Comparison of ENCODE assay signal across 8 cellular contexts in genomic region chr14:104687601-104688504, GRCh38. TPM values are rescaled to one million over a fixed set of nuclear protein-coding genes. Genes with fewer than 3 reads are reported as not detected.
A peak's percentile ranks its signal among the peaks of the same experiment; 100 is the strongest.
DNase-seq lines count a peak whose midpoint lies in the region; ATAC-seq, FAIRE-seq and TF ChIP-seq lines count a peak whose summit lies in the region.

No MANE protein-coding gene starts in this region.

- dilution Hi-C loops in keratinocyte (cut with MboI; ENCODE audit: extremely low pct_ligation_motif_present, low sequenced_read_pairs), result no loop called here

- H3K27ac Mint-ChIP-seq in activated naive CD8-positive, alpha-beta T cell treated with anti-CD3 and anti-CD28 coated beads, Interleukin-2, amount 10 ng/mL, durations not matched to agents 7 days and 5 days, result peak overlapping the region; percentile 81
- peak overlapping the region; percentile 49 to 50 for H3K27ac Mint-ChIP-seq in stimulated activated naive CD8-positive, alpha-beta T cell treated with anti-CD3 and anti-CD28 coated beads, Interleukin-15, amount 100 ng/mL, for 72 hours

- H3K4me1 Mint-ChIP-seq in activated naive CD8-positive, alpha-beta T cell treated with anti-CD3 and anti-CD28 coated beads, Interleukin-2, amount 10 ng/mL, durations not matched to agents 7 days and 5 days, result peaks cover 38% of the 10 kb centered on the region
- H3K4me1 Mint-ChIP-seq in stimulated activated naive CD8-positive, alpha-beta T cell treated with anti-CD3 and anti-CD28 coated beads, Interleukin-15, amount 100 ng/mL, for 72 hours, result peaks cover 72% of the 10 kb centered on the region

- H3K9me3 ChIP-seq in HUES6 (ENCODE audit: control insufficient read depth, insufficient read depth, low read depth, low read length), result no peaks in the 10 kb centered on the region
- no peaks in the 10 kb centered on the region for H3K9me3 ChIP-seq in keratinocyte (ENCODE audit: control insufficient read depth, low read depth, low read length)

- H3K9me3 Mint-ChIP-seq in activated naive CD8-positive, alpha-beta T cell treated with anti-CD3 and anti-CD28 coated beads, Interleukin-2, amount 10 ng/mL, durations not matched to agents 7 days and 5 days, result no peaks in the 10 kb centered on the region
- H3K9me3 Mint-ChIP-seq in stimulated activated naive CD8-positive, alpha-beta T cell treated with anti-CD3 and anti-CD28 coated beads, Interleukin-15, amount 100 ng/mL, for 72 hours, result no peaks in the 10 kb centered on the region

- peak overlapping the region; percentile 75 for H3K4me2 ChIP-seq in keratinocyte (ENCODE audit: control insufficient read depth, extremely low read depth, insufficient read depth, low read depth, low read length)

- H3K27ac ChIP-seq in C4-2B, result peak overlapping the region; percentile 77
- no peak overlapping the region for H3K27ac ChIP-seq in HUES6 (ENCODE audit: low read depth, low read length)
- peak overlapping the region; percentile 53 for H3K27ac ChIP-seq in keratinocyte (ENCODE audit: control insufficient read depth, insufficient read depth, low read length)
- no peak overlapping the region for H3K27ac ChIP-seq in brain microvascular endothelial cell

- H3K4me3 Mint-ChIP-seq in activated naive CD8-positive, alpha-beta T cell treated with anti-CD3 and anti-CD28 coated beads, Interleukin-2, amount 10 ng/mL, durations not matched to agents 7 days and 5 days, result peak overlapping the region; percentile 75
- H3K4me3 Mint-ChIP-seq in stimulated activated naive CD8-positive, alpha-beta T cell treated with anti-CD3 and anti-CD28 coated beads, Interleukin-15, amount 100 ng/mL, for 72 hours, result peak overlapping the region; percentile 53 to 81

- DNase-seq in activated naive CD8-positive, alpha-beta T cell treated with anti-CD3 and anti-CD28 coated beads, Interleukin-2, amount 10 ng/mL, durations not matched to agents 7 days and 5 days, result no peak
- DNase-seq in keratinocyte (ENCODE audit: low read depth, low spot score), result no peak
- no peak for DNase-seq in stimulated activated naive CD8-positive, alpha-beta T cell treated with anti-CD3 and anti-CD28 coated beads, Interleukin-15, amount 100 ng/mL, for 72 hours
- DNase-seq in G401 (ENCODE audit: low spot score), result no peak
- DNase-seq in brain microvascular endothelial cell, result no peak
- no peak for DNase-seq in iPS-NIHi7 (ENCODE audit: extremely low spot score)

- H3K9me1 ChIP-seq in keratinocyte (ENCODE audit: control insufficient read depth, extremely low read depth, insufficient read depth, low read length), result peaks cover 3% of the 10 kb centered on the region

- peak overlapping the region; percentile 1 for H3K9ac ChIP-seq in HUES6 (ENCODE audit: low read length)
- peak overlapping the region; percentile 34 for H3K9ac ChIP-seq in keratinocyte (ENCODE audit: control insufficient read depth, extremely low read depth, insufficient read depth, low read length)

- peaks cover 20% of the 10 kb centered on the region for H4K20me1 ChIP-seq in keratinocyte (ENCODE audit: control insufficient read depth, extremely low read depth, insufficient read depth, low read length)

- no peak overlapping the region; the same call in 1 of the 2 replicates for H3K4me3 ChIP-seq in HUES6 (ENCODE audit: low read depth, low read length)
- H3K4me3 ChIP-seq in keratinocyte (ENCODE audit: control insufficient read depth in 2 of 3, extremely low read depth in 1 of 3, insufficient read depth in 2 of 3, low read depth in 1 of 3, low read length in 3 of 3), result peak overlapping the region in 1 of 3 experiments; percentile 42
- H3K4me3 ChIP-seq in brain microvascular endothelial cell (ENCODE audit: low read depth, low read length), result no peak overlapping the region

- H3K36me3 ChIP-seq in HUES6 (ENCODE audit: control insufficient read depth, insufficient read depth, low read length), result peaks cover 7% of the 10 kb centered on the region; the same call in 1 of the 2 replicates
- peaks cover 6 to 9% of the 10 kb centered on the region in 2 experiments for H3K36me3 ChIP-seq in keratinocyte (ENCODE audit: control insufficient read depth in 2 of 2, extremely low read depth in 1 of 2, insufficient read depth in 2 of 2, low read length in 2 of 2)
- H3K36me3 ChIP-seq in brain microvascular endothelial cell (replicated peaks), result peaks cover 2% of the 10 kb centered on the region

- H3K79me2 ChIP-seq in keratinocyte (ENCODE audit: control insufficient read depth, insufficient read depth, low read length), result peaks cover 34% of the 10 kb centered on the region

- TF ChIP-seq CTCF in C4-2B (conservative IDR thresholded peaks at IDR 0.05) (no peak), keratinocyte (optimal IDR thresholded peaks at IDR 0.05 in 1 of 3, IDR thresholded peaks at IDR 0.05 in 1 of 3, conservative IDR thresholded peaks at IDR 0.05 in 1 of 3; ENCODE audit: extremely low read depth in 1 of 3, insufficient read depth in 2 of 3, low read length in 3 of 3) (no peak), brain microvascular endothelial cell (IDR thresholded peaks at IDR 0.05; ENCODE audit: low read depth, low read length, missing control alignments) (no peak)

- POLR2A ChIA-PET in activated naive CD8-positive, alpha-beta T cell treated with anti-CD3 and anti-CD28 coated beads, Interleukin-2, amount 10 ng/mL, durations not matched to agents 7 days and 5 days (lab: Charles Lee), result interaction anchor here (1.0 to 6.5 kb wide), 4 partner anchors 8 to 377 kb away, joined by 3 to 52 read pairs (median 4); partner anchors contain the start of gene GPR132

- peaks cover 45% of the 10 kb centered on the region for H3K4me1 ChIP-seq in HUES6 (ENCODE audit: control insufficient read depth, insufficient read depth, low read length)
- H3K4me1 ChIP-seq in keratinocyte (ENCODE audit: control insufficient read depth, extremely low read depth, insufficient read depth, low read length), result peaks cover 43% of the 10 kb centered on the region

- no peak for ATAC-seq in activated naive CD8-positive, alpha-beta T cell treated with anti-CD3 and anti-CD28 coated beads, Interleukin-2, amount 10 ng/mL, durations not matched to agents 7 days and 5 days (ENCODE audit: low read depth)
- ATAC-seq in stimulated activated naive CD8-positive, alpha-beta T cell treated with anti-CD3 and anti-CD28 coated beads, Interleukin-15, amount 100 ng/mL, for 72 hours, result no peak

- peaks cover 2% of the 10 kb centered on the region for H3K36me3 Mint-ChIP-seq in activated naive CD8-positive, alpha-beta T cell treated with anti-CD3 and anti-CD28 coated beads, Interleukin-2, amount 10 ng/mL, durations not matched to agents 7 days and 5 days

- H3K27me3 Mint-ChIP-seq in activated naive CD8-positive, alpha-beta T cell treated with anti-CD3 and anti-CD28 coated beads, Interleukin-2, amount 10 ng/mL, durations not matched to agents 7 days and 5 days, result peaks cover 6% of the 10 kb centered on the region
- no peaks in the 10 kb centered on the region for H3K27me3 Mint-ChIP-seq in stimulated activated naive CD8-positive, alpha-beta T cell treated with anti-CD3 and anti-CD28 coated beads, Interleukin-15, amount 100 ng/mL, for 72 hours

- peak overlapping the region; percentile 46 for H2AFZ ChIP-seq in keratinocyte (ENCODE audit: control insufficient read depth, low read length)

- in situ Hi-C loops in G401 (cut with HindIII; ENCODE audit: low sequenced_read_pairs) (no loop called here), brain microvascular endothelial cell (cut with HindIII; ENCODE audit: low pct_ligation_motif_present, low sequenced_read_pairs) (no loop called here)

- peak; percentile 71 for FAIRE-seq in keratinocyte (lab: Jason Lieb, UNC)

- H3K27me3 ChIP-seq in HUES6 (ENCODE audit: control insufficient read depth, insufficient read depth, low read length) (no peaks in the 10 kb centered on the region), keratinocyte (ENCODE audit: control insufficient read depth, extremely low read depth, insufficient read depth, low read length) (no peaks in the 10 kb centered on the region), brain microvascular endothelial cell (replicated peaks) (no peaks in the 10 kb centered on the region)

RNA-seq across cellular contexts. Expression of gene INF2, which starts 1.6 kb away (rescaled TPM):
- total RNA-seq in activated naive CD8-positive, alpha-beta T cell treated with anti-CD3 and anti-CD28 coated beads, Interleukin-2, amount 10 ng/mL, durations not matched to agents 7 days and 5 days, result 100 to 1,000 TPM; 107 to 110 TPM
- 22.6 to 42.4 TPM (median 31.6 TPM) in 3 replicates for polyA plus RNA-seq in keratinocyte
- polyA plus RNA-seq in keratinocyte (2011; ENCODE audit: low read depth), result 13.0 TPM
- 21.2 and 50.7 TPM in 2 replicates for polyA plus RNA-seq in keratinocyte (2011; cell fraction: cytosol; rRNA removed)
- polyA plus RNA-seq in keratinocyte (2011; cell fraction: nucleus; rRNA removed), result 66.3 and 100 TPM in 2 replicates
- 31.0 and 82.3 TPM in 2 replicates for polyA plus RNA-seq in keratinocyte (2012; ENCODE audit: low replicate concordance)
- polyA minus RNA-seq in keratinocyte, result 27.3 to 92.4 TPM (median 35.0 TPM) in 3 replicates
- 74.2 TPM for polyA minus RNA-seq in keratinocyte (2011; cell fraction: cytosol; rRNA and poly(A)+ RNA removed)
- 56.2 and 58.6 TPM in 2 replicates for polyA minus RNA-seq in keratinocyte (2011; cell fraction: nucleus; rRNA and poly(A)+ RNA removed)
- total RNA-seq in G401 (2014; rRNA removed; shearing (Covaris generic)), result 30.3 and 31.3 TPM in 2 replicates

RNA-seq across cellular contexts. Expression of gene ADSS1, which starts 36.2 kb away (rescaled TPM):
- 1 to 10 TPM; 2.4 to 2.8 TPM for total RNA-seq in activated naive CD8-positive, alpha-beta T cell treated with anti-CD3 and anti-CD28 coated beads, Interleukin-2, amount 10 ng/mL, durations not matched to agents 7 days and 5 days
- polyA plus RNA-seq in keratinocyte, result 1.7 to 4.9 TPM (median 1.8 TPM) in 3 replicates
- 12.4 TPM for polyA plus RNA-seq in keratinocyte (2011; ENCODE audit: low read depth)
- polyA plus RNA-seq in keratinocyte (2011; cell fraction: cytosol; rRNA removed), result 1.1 and 1.8 TPM in 2 replicates
- polyA plus RNA-seq in keratinocyte (2011; cell fraction: nucleus; rRNA removed), result 7.2 and 9.8 TPM in 2 replicates
- 1.4 and 22.0 TPM in 2 replicates for polyA plus RNA-seq in keratinocyte (2012; ENCODE audit: low replicate concordance)
- polyA minus RNA-seq in keratinocyte, result 0.32 to 1.5 TPM (median 1.3 TPM) in 3 replicates
- 2.1 TPM for polyA minus RNA-seq in keratinocyte (2011; cell fraction: cytosol; rRNA and poly(A)+ RNA removed)
- polyA minus RNA-seq in keratinocyte (2011; cell fraction: nucleus; rRNA and poly(A)+ RNA removed), result 2.0 and 4.4 TPM in 2 replicates
- total RNA-seq in G401 (2014; rRNA removed; shearing (Covaris generic)), result 18.3 and 19.5 TPM in 2 replicates

Comparison
In these comparisons a context has a peak if more than half of its experiments do, and no peak if none do; other contexts are left out.
1. H3K27ac ChIP-seq: peak in C4-2B (single experiment) and keratinocyte (single experiment); none in HUES6 (single experiment) and brain microvascular endothelial cell (single experiment).